In genomic region chr14:29906256-29906885, GRCh38 we compare ENCODE assay signal across 12 cellular contexts. TPM values are rescaled to one million over a fixed set of nuclear protein-coding genes. Genes with fewer than 3 reads are reported as not detected.
DNase-seq lines count a peak whose midpoint lies in the region; ATAC-seq and TF ChIP-seq lines count a peak whose summit lies in the region.
"Had no signal": no experiment of that assay in that cellular context is flagged by ENCODE, and none has a peak within 500 bp of the region (broad histone marks: within the 10 kb centered on the region; RNA-seq: fewer than 3 reads in every experiment).

No MANE protein-coding gene starts in this region.

- H3K4me3 Mint-ChIP-seq in mesothelial cell of epicardium, result no peak overlapping the region
- H3K4me3 Mint-ChIP-seq: naive thymus-derived CD8-positive, alpha-beta T cell had no signal

- peak overlapping the region; percentile 34 for H3K4me3 ChIP-seq in LNCaP clone FGC (ENCODE audit: low read depth, low read length)

- H3K36me3 Mint-ChIP-seq in mesothelial cell of epicardium, result peaks cover 2% of the 10 kb centered on the region
- H3K36me3 Mint-ChIP-seq: naive thymus-derived CD8-positive, alpha-beta T cell had no signal

- peaks cover 12% of the 10 kb centered on the region for H3K4me1 Mint-ChIP-seq in mesothelial cell of epicardium
- H3K4me1 Mint-ChIP-seq: naive thymus-derived CD8-positive, alpha-beta T cell had no signal

- no peaks in the 10 kb centered on the region for H3K9me3 Mint-ChIP-seq in mesothelial cell of epicardium

- no peaks in the 10 kb centered on the region for H3K27me3 Mint-ChIP-seq in mesothelial cell of epicardium (ENCODE audit: low read depth)
- H3K27me3 Mint-ChIP-seq: naive thymus-derived CD8-positive, alpha-beta T cell had no signal

- DNase-seq in DMS79 (lab: John Stamatoyannopoulos, UW), result peak; percentile 28
- DNase-seq in LNCaP clone FGC (ENCODE audit: low read depth), result peak; percentile 97
- peak; percentile 54 to 79 for DNase-seq in dermis microvascular lymphatic vessel endothelial cell (ENCODE audit: low read depth in 2 of 2)
- DNase-seq in mesothelial cell of epicardium (ENCODE audit: low spot score in 2 of 2, unreplicated experiment in 2 of 2), result no peak
- DNase-seq in NOMO-1 treated with DMSO at 0.1 percent for 48 hours (lab: John Stamatoyannopoulos, UW; ENCODE audit: unreplicated experiment), result no peak
- DNase-seq in NCI-H1694 treated with DMSO at 0.1 percent for 48 hours (lab: John Stamatoyannopoulos, UW), result no peak
- no peak for DNase-seq in MV-4-11 (lab: John Stamatoyannopoulos, UW)
- DNase-seq: naive thymus-derived CD8-positive, alpha-beta T cell; stimulated activated CD4-positive, alpha-beta T cell treated with anti-CD3 and anti-CD28 coated beads, Interleukin-1b, Interleukin-23, amount 100 ng/mL, for 48 hours; substantia nigra; T-helper 1 cell had no signal

- peak overlapping the region; percentile 50 for H3K27ac Mint-ChIP-seq in mesothelial cell of epicardium
- H3K27ac Mint-ChIP-seq: naive thymus-derived CD8-positive, alpha-beta T cell had no signal

- TF ChIP-seq CTCF in LNCaP clone FGC (IDR thresholded peaks at IDR 0.05; ENCODE audit: control insufficient read depth, extremely low read depth, insufficient read depth), result no peak
- no peak for TF ChIP-seq CTCF in mesothelial cell of epicardium (IDR thresholded peaks at IDR 0.05; ENCODE audit: unreplicated experiment)

- ATAC-seq in GM19035 (IDR thresholded peaks at IDR 0.05; ENCODE audit: unreplicated experiment), result no peak
- ATAC-seq: naive thymus-derived CD8-positive, alpha-beta T cell had no signal

RNA-seq across cellular contexts. Expression of gene PRKD1, which starts 21.3 kb away (rescaled TPM):
- 4.5 and 7.2 TPM in 2 replicates for total RNA-seq in dermis microvascular lymphatic vessel endothelial cell
- total RNA-seq in mesothelial cell of epicardium, result 25.3 to 27.3 TPM (median 26.8 TPM) in 3 replicates
- total RNA-seq: naive thymus-derived CD8-positive, alpha-beta T cell had no signal

Comparison
In these comparisons a context has a peak if more than half of its experiments do, and no peak if none do; other contexts are left out.
1. DNase-seq: peak in DMS79 (single experiment), LNCaP clone FGC (single experiment) and dermis microvascular lymphatic vessel endothelial cell (2 of 2); none in mesothelial cell of epicardium (0 of 2), NOMO-1 treated with DMSO at 0.1 percent for 48 hours (single experiment), NCI-H1694 treated with DMSO at 0.1 percent for 48 hours (single experiment) and MV-4-11 (single experiment).